ENCODE assay signal across 1 cellular context in genomic region chr9:115015018-115015635, GRCh38.
TF ChIP-seq lines count a peak whose summit lies in the region.

No MANE protein-coding gene starts in this region.

TF ChIP-seq in HEK293, 187 proteins besides CTCF, POLR2A, EP300 and RAD21 (continued from another document):
- TF ChIP-seq EGR2 (tag by site-specific recombination; IDR thresholded peaks at IDR 0.05; ENCODE audit: low read depth) = no peak
- TF ChIP-seq ZBTB20 (tag by site-specific recombination; IDR thresholded peaks at IDR 0.05) = no peak
